12 cellular contexts compared by ENCODE assay signal in genomic region chr19:45876161-45876410, GRCh38. TPM values are rescaled to one million over a fixed set of nuclear protein-coding genes. Genes with fewer than 3 reads are reported as not detected.
DNase-seq lines count a peak whose midpoint lies in the region; ATAC-seq and TF ChIP-seq lines count a peak whose summit lies in the region.
"Had no signal": no experiment of that assay in that cellular context is flagged by ENCODE, and none has a peak within 500 bp of the region (broad histone marks: within the 10 kb centered on the region; RNA-seq: fewer than 3 reads in every experiment).

No MANE protein-coding gene starts in this region.

- peaks cover 16% of the 10 kb centered on the region for H3K27me3 Mint-ChIP-seq in T-helper 1 cell treated with Interleukin-12 subunit alpha and Interleukin-12 subunit beta and Interleukin-4 antibody, amounts not matched to agents 30 μg/mL and 1 μg/mL, for 36 hours (ENCODE audit: low read depth)
- peaks cover 25% of the 10 kb centered on the region for H3K27me3 Mint-ChIP-seq in T-helper 17 cell
- peaks cover 0 to 12% (median 4%) of the 10 kb centered on the region in 3 donors for H3K27me3 Mint-ChIP-seq in immature natural killer cell (ENCODE audit: low read depth in 3 of 3)

- no peak for TF ChIP-seq POLR2A in spleen (IDR thresholded peaks at IDR 0.05)

- peak overlapping the region in 5 of 8 donors; percentile 44 to 78 (median 71) for H3K27ac ChIP-seq in spleen
- H3K27ac ChIP-seq: 22Rv1 had no signal

- peak overlapping the region; percentile 29 for H3K4me3 Mint-ChIP-seq in T-helper 1 cell treated with Interleukin-12 subunit alpha and Interleukin-12 subunit beta and Interleukin-4 antibody, amounts not matched to agents 30 μg/mL and 1 μg/mL, for 36 hours
- peak overlapping the region; percentile 76 for H3K4me3 Mint-ChIP-seq in T-helper 17 cell
- H3K4me3 Mint-ChIP-seq in immature natural killer cell = peak overlapping the region; percentile 12 to 71 (median 46)

- H3K27me3 ChIP-seq in spleen (replicated peaks in 1 of 7) = peaks cover 0 to 52% (median 6%) of the 10 kb centered on the region in 7 donors
- H3K27me3 ChIP-seq: ascending aorta had no signal

- no peaks in the 10 kb centered on the region for H3K9me3 Mint-ChIP-seq in T-helper 1 cell treated with Interleukin-12 subunit alpha and Interleukin-12 subunit beta and Interleukin-4 antibody, amounts not matched to agents 30 μg/mL and 1 μg/mL, for 36 hours
- H3K9me3 Mint-ChIP-seq in immature natural killer cell = no peaks in the 10 kb centered on the region

- peaks cover 15% of the 10 kb centered on the region for H3K4me1 Mint-ChIP-seq in T-helper 1 cell treated with Interleukin-12 subunit alpha and Interleukin-12 subunit beta and Interleukin-4 antibody, amounts not matched to agents 30 μg/mL and 1 μg/mL, for 36 hours (ENCODE audit: low read depth)
- peaks cover 22% of the 10 kb centered on the region for H3K4me1 Mint-ChIP-seq in T-helper 17 cell
- peaks cover 9 to 13% of the 10 kb centered on the region in 2 donors for H3K4me1 Mint-ChIP-seq in immature natural killer cell

- H3K36me3 ChIP-seq in spleen = no peaks in the 10 kb centered on the region
- H3K36me3 ChIP-seq: ascending aorta, esophagus squamous epithelium had no signal

- peak overlapping the region in 2 of 8 donors; percentile 31 to 57 for H3K4me3 ChIP-seq in spleen

- H3K9me3 ChIP-seq in T-helper 17 cell (ENCODE audit: control insufficient read depth, low read length, poor library complexity, severe bottlenecking) (no peaks in the 10 kb centered on the region), spleen (no peaks in the 10 kb centered on the region)
- H3K9me3 ChIP-seq: ascending aorta, esophagus squamous epithelium had no signal

- ATAC-seq in T-helper 17 cell (peak; percentile 67), HG02588 (IDR thresholded peaks at IDR 0.05; ENCODE audit: unreplicated experiment) (no peak), HG03457 (IDR thresholded peaks at IDR 0.05; ENCODE audit: unreplicated experiment) (no peak), HG03571 (IDR thresholded peaks at IDR 0.05; ENCODE audit: unreplicated experiment) (no peak)

- H3K27ac Mint-ChIP-seq in T-helper 1 cell treated with Interleukin-12 subunit alpha and Interleukin-12 subunit beta and Interleukin-4 antibody, amounts not matched to agents 30 μg/mL and 1 μg/mL, for 36 hours = peak overlapping the region; percentile 5
- H3K27ac Mint-ChIP-seq in T-helper 17 cell (peak overlapping the region; percentile 34), immature natural killer cell (peak overlapping the region in 3 of 6 donors; percentile 9 to 87 (median 85))

- H3K36me3 Mint-ChIP-seq in T-helper 1 cell treated with Interleukin-12 subunit alpha and Interleukin-12 subunit beta and Interleukin-4 antibody, amounts not matched to agents 30 μg/mL and 1 μg/mL, for 36 hours (ENCODE audit: low read depth) = no peaks in the 10 kb centered on the region
- H3K36me3 Mint-ChIP-seq in T-helper 17 cell (ENCODE audit: low read depth) (peaks cover 9% of the 10 kb centered on the region), immature natural killer cell (peaks cover 0 to 5% (median 3%) of the 10 kb centered on the region in 3 donors)

- DNase-seq in T-helper 1 cell = no peak
- DNase-seq in T-helper 17 cell = no peak
- no peak for DNase-seq in immature natural killer cell
- DNase-seq in spleen = no peak
- DNase-seq: esophagus squamous epithelium had no signal

- intact Hi-C loops in spleen (cut with DNase I; ENCODE audit: low total_unique reads) = no loop called here

- 37 to 51% (median 43%) methylated on average over 4 of the region's 4 CpGs for WGBS in spleen, 5 donors

- TF ChIP-seq CTCF in spleen (IDR thresholded peaks at IDR 0.05 in 8 of 11, conservative IDR thresholded peaks at IDR 0.05 in 3 of 11) = no peak

- peaks cover 0 to 17% (median 12%) of the 10 kb centered on the region in 6 donors for H3K4me1 ChIP-seq in spleen

RNA-seq across cellular contexts. Expression of gene IRF2BP1, which starts 9.9 kb away (rescaled TPM):
- total RNA-seq in T-helper 17 cell (10 to 100 TPM; 16.0 to 18.7 TPM), spleen (10 to 100 TPM; 18.5 to 29.4 (median 23.3) TPM)
- polyA plus RNA-seq in immature natural killer cell (1 to 10 TPM; 3.4 to 9.4 (median 7.0) TPM), spleen (10 to 100 TPM in 2 of 3 donors, 1 to 10 TPM in 1; 10.0 to 19.9 (median 10.6) TPM)

RNA-seq across cellular contexts. Expression of gene FOXA3, which starts 12.0 kb away (rescaled TPM):
- not detected for total RNA-seq in T-helper 17 cell
- not detected for polyA plus RNA-seq in immature natural killer cell
- under 1 TPM in 1 of 7 donors, not detected in 6; 0.24 TPM for total RNA-seq in spleen
- under 1 TPM in 2 of 3 donors, not detected in 1; 0.09 to 0.16 TPM for polyA plus RNA-seq in spleen
- total RNA-seq: ascending aorta had no signal

RNA-seq across cellular contexts. Expression of gene SYMPK, which starts 13.1 kb away (rescaled TPM):
- total RNA-seq in T-helper 17 cell = 10 to 100 TPM; 75.5 to 81.6 TPM
- polyA plus RNA-seq in immature natural killer cell = 10 to 100 TPM in 1 of 3 donors, 1 to 10 TPM in 2; 2.1 to 14.6 (median 5.6) TPM
- total RNA-seq in spleen = 100 to 1,000 TPM in 1 of 7 donors, 10 to 100 TPM in 6; 56.3 to 106 (median 75.1) TPM
- polyA plus RNA-seq in spleen = 100 to 1,000 TPM in 2 of 3 donors, 10 to 100 TPM in 1; 60.3 to 148 (median 147) TPM

RNA-seq across cellular contexts. Expression of gene MYPOP, which starts 26.3 kb away (rescaled TPM):
- total RNA-seq in T-helper 17 cell (1 to 10 TPM; 7.1 to 7.5 TPM), spleen (10 to 100 TPM in 4 of 7 donors, 1 to 10 TPM in 3; 5.8 to 13.2 (median 11.0) TPM)
- polyA plus RNA-seq in immature natural killer cell (under 1 TPM; 0.12 to 0.45 (median 0.13) TPM), spleen (1 to 10 TPM; 5.1 to 9.6 (median 9.3) TPM)

RNA-seq across cellular contexts. Expression of gene NANOS2, which starts 38.5 kb away (rescaled TPM):
- total RNA-seq in T-helper 17 cell (not detected), spleen (not detected)
- polyA plus RNA-seq in immature natural killer cell (not detected), spleen (not detected)
- total RNA-seq: ascending aorta, esophagus squamous epithelium, mucosa of gallbladder had no signal
